12 cellular contexts compared by ENCODE assay signal in genomic region chr20:25230177-25230831, GRCh38.
DNase-seq lines count a peak whose midpoint lies in the region; ATAC-seq and TF ChIP-seq lines count a peak whose summit lies in the region.
"Had no signal": no experiment of that assay in that cellular context is flagged by ENCODE, and none has a peak within 500 bp of the region (broad histone marks: within the 10 kb centered on the region; RNA-seq: fewer than 3 reads in every experiment).

No MANE protein-coding gene starts in this region.

- H3K9me3 Mint-ChIP-seq in stimulated activated memory B cell treated with anti-CD40 and anti-IgM and Interleukin-4, amounts not matched to agents 10 μg/mL and 1 μg/mL and 100 μg/mL, for 72 hours = no peaks in the 10 kb centered on the region

- H3K36me3 ChIP-seq in RWPE2 (ENCODE audit: low read depth) = peaks cover 8% of the 10 kb centered on the region; the same call in 1 of the 2 replicates

- ATAC-seq in GM19043 (IDR thresholded peaks at IDR 0.05; ENCODE audit: low read depth, unreplicated experiment) = peak; percentile 86
- peak; percentile 80 for ATAC-seq in HG02763 (IDR thresholded peaks at IDR 0.05; ENCODE audit: unreplicated experiment)
- ATAC-seq in RWPE2 (ENCODE audit: low read depth) = no peak
- ATAC-seq in stimulated activated memory B cell treated with anti-CD40 and anti-IgM and Interleukin-4, amounts not matched to agents 10 μg/mL and 1 μg/mL and 100 μg/mL, for 72 hours = peak; percentile 80
- ATAC-seq in GM18519 (IDR thresholded peaks at IDR 0.05; ENCODE audit: low FRiP score, unreplicated experiment) = no peak

- DNase-seq in RWPE2 (ENCODE audit: low spot score) (no peak), D341Med (ENCODE audit: low spot score) (no peak), SKM-1 (lab: John Stamatoyannopoulos, UW; ENCODE audit: unreplicated experiment) (no peak)
- DNase-seq: activated CD4-positive, alpha-beta T cell treated with anti-CD3 and anti-CD28 coated beads for 4 hours; NCI-H510A had no signal

- peaks cover 18% of the 10 kb centered on the region for H3K27me3 Mint-ChIP-seq in stimulated activated memory B cell treated with anti-CD40 and anti-IgM and Interleukin-4, amounts not matched to agents 10 μg/mL and 1 μg/mL and 100 μg/mL, for 72 hours

- no peaks in the 10 kb centered on the region for H3K27me3 ChIP-seq in RWPE2 (ENCODE audit: insufficient read depth, poor library complexity, severe bottlenecking)
- H3K27me3 ChIP-seq: hepatocyte had no signal

- peak overlapping the region; percentile 97 for H3K27ac ChIP-seq in RWPE2 (ENCODE audit: poor library complexity, severe bottlenecking)
- H3K27ac ChIP-seq: hepatocyte, HL-60, neutrophil had no signal

- no peak for TF ChIP-seq CTCF in RWPE2 (IDR thresholded peaks at IDR 0.05; ENCODE audit: poor library complexity, severe bottlenecking)

- peaks cover 17% of the 10 kb centered on the region for H3K36me3 Mint-ChIP-seq in stimulated activated memory B cell treated with anti-CD40 and anti-IgM and Interleukin-4, amounts not matched to agents 10 μg/mL and 1 μg/mL and 100 μg/mL, for 72 hours

- no peak overlapping the region for H3K27ac Mint-ChIP-seq in stimulated activated memory B cell treated with anti-CD40 and anti-IgM and Interleukin-4, amounts not matched to agents 10 μg/mL and 1 μg/mL and 100 μg/mL, for 72 hours

- peaks cover 53% of the 10 kb centered on the region for H3K4me1 ChIP-seq in RWPE2 (ENCODE audit: insufficient read depth, poor library complexity, severe bottlenecking)

- H3K4me3 ChIP-seq in RWPE2 (ENCODE audit: severe bottlenecking) = no peak overlapping the region
- H3K4me3 ChIP-seq: hepatocyte had no signal

- no peak overlapping the region for H3K4me3 Mint-ChIP-seq in stimulated activated memory B cell treated with anti-CD40 and anti-IgM and Interleukin-4, amounts not matched to agents 10 μg/mL and 1 μg/mL and 100 μg/mL, for 72 hours

- peaks cover 14% of the 10 kb centered on the region for H3K4me1 Mint-ChIP-seq in stimulated activated memory B cell treated with anti-CD40 and anti-IgM and Interleukin-4, amounts not matched to agents 10 μg/mL and 1 μg/mL and 100 μg/mL, for 72 hours

- no peaks in the 10 kb centered on the region for H3K9me3 ChIP-seq in RWPE2 (ENCODE audit: severe bottlenecking)
- H3K9me3 ChIP-seq: neutrophil had no signal

Comparison
In these comparisons a context has a peak if more than half of its experiments do, and no peak if none do; other contexts are left out.
1. ATAC-seq: peak in GM19043 (single experiment), HG02763 (single experiment) and stimulated activated memory B cell treated with anti-CD40 and anti-IgM and Interleukin-4, amounts not matched to agents 10 μg/mL and 1 μg/mL and 100 μg/mL, for 72 hours (single experiment); none in RWPE2 (single experiment) and GM18519 (single experiment).